17 cellular contexts compared by ENCODE assay signal in the genomic region with DNA sequence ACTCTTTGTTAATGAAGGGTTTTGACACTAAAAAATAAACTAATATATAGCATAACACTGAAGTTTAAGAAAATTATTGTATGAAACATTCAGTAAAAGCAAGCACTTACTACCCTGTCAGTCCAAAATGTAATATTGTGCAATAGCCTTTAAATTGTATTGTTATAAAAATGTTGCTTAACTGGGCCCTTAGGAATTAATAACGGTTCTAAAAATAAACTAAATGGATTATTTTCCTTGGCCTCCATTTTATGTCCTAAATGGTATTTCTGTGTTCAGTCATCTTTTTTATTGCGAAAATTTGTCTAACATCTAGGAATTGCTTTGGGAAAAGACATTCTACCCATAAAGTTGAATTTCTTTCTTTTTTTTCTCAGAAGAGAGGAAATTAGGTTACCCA.
"Had no signal": no experiment of that assay in that cellular context is flagged by ENCODE, and none has a peak within 500 bp of the region (broad histone marks: within the 10 kb centered on the region; RNA-seq: fewer than 3 reads in every experiment).

No MANE protein-coding gene starts in this region.

- H3K4me1 ChIP-seq: esophagus squamous epithelium, foreskin keratinocyte, left ventricle myocardium inferior, lower lobe of right lung, right atrium auricular region, stomach, uterus had no signal

- FAIRE-seq: kidney had no signal

- H3K4me3 ChIP-seq: esophagus squamous epithelium, left ventricle myocardium inferior, lower lobe of right lung, ovary, right atrium auricular region, spleen, stomach, uterus had no signal

- H3K9me3 ChIP-seq: esophagus squamous epithelium, left ventricle myocardium inferior, lower lobe of right lung, ovary, right atrium auricular region, stomach, uterus had no signal

- H3K36me3 ChIP-seq: esophagus squamous epithelium, left ventricle myocardium inferior, lower lobe of right lung, ovary, right atrium auricular region, spleen, stomach, uterus had no signal

- H3K27me3 ChIP-seq: esophagus squamous epithelium, foreskin keratinocyte, ovary, right atrium auricular region, spleen, stomach, uterus had no signal

- DNase-seq: effector memory CD8-positive, alpha-beta T cell; esophagus squamous epithelium; foreskin keratinocyte; kidney; left cardiac atrium; left ventricle myocardium inferior; lower lobe of right lung; natural killer cell; ovary; spleen; stimulated activated CD4-positive, alpha-beta T cell treated with anti-CD3 and anti-CD28 coated beads, Interleukin-15, amount 100 ng/mL, for 24 hours; stimulated activated CD4-positive, alpha-beta T cell treated with anti-CD3 and anti-CD28 coated beads, Interleukin-1b, Interleukin-23, amount 100 ng/mL, for 48 hours; stimulated activated CD4-positive, alpha-beta T cell treated with anti-CD3 and anti-CD28 coated beads, Interleukin-4, amount 100 ng/mL, for 4 hours; stimulated activated naive B cell treated with anti-CD40 and anti-IgM and Interleukin-4, amounts not matched to agents 10 μg/mL and 1 μg/mL and 100 μg/mL, for 72 hours; stomach; uterus had no signal

- H3K27ac ChIP-seq: esophagus squamous epithelium, foreskin keratinocyte, left ventricle myocardium inferior, lower lobe of right lung, ovary, right atrium auricular region, spleen, stomach, uterus had no signal

- ATAC-seq: effector memory CD8-positive, alpha-beta T cell; foreskin keratinocyte; left cardiac atrium; lower lobe of right lung; natural killer cell; stimulated activated naive B cell treated with anti-CD40 and anti-IgM and Interleukin-4, amounts not matched to agents 10 μg/mL and 1 μg/mL and 100 μg/mL, for 72 hours had no signal
